Comparison of ENCODE assay signal across 8 cellular contexts in genomic region chr20:63495771-63496403, GRCh38. TPM values are rescaled to one million over a fixed set of nuclear protein-coding genes. Genes with fewer than 3 reads are reported as not detected.
DNase-seq lines count a peak whose midpoint lies in the region; ATAC-seq and TF ChIP-seq lines count a peak whose summit lies in the region.

No MANE protein-coding gene starts in this region.

- peak overlapping the region in 1 of 2 donors; percentile 43 for H3K4me3 ChIP-seq in CD4-positive, alpha-beta memory T cell (ENCODE audit: low read length in 2 of 2)

- H3K4me1 ChIP-seq in CD4-positive, alpha-beta memory T cell (ENCODE audit: insufficient read depth, low read length), result peaks cover 18% of the 10 kb centered on the region

- no peak overlapping the region for H3K27ac Mint-ChIP-seq in CD4-positive, alpha-beta memory T cell
- H3K27ac Mint-ChIP-seq in IgD-negative memory B cell, result peak overlapping the region in 1 of 3 donors; percentile 56
- H3K27ac Mint-ChIP-seq in WTC11, result no peak overlapping the region

- no peaks in the 10 kb centered on the region for H3K36me3 Mint-ChIP-seq in CD4-positive, alpha-beta memory T cell
- H3K36me3 Mint-ChIP-seq in IgD-negative memory B cell, result no peaks in the 10 kb centered on the region
- H3K36me3 Mint-ChIP-seq in WTC11, result peaks cover 16% of the 10 kb centered on the region

- H3K9me3 ChIP-seq in CD4-positive, alpha-beta memory T cell (ENCODE audit: control insufficient read depth in 1 of 2, low read length in 2 of 2), result no peaks in the 10 kb centered on the region

- TF ChIP-seq CTCF in WTC11 (IDR thresholded peaks at IDR 0.05), result peak; percentile 97

- peaks cover 0 to 5% (median 0%) of the 10 kb centered on the region in 8 donors for H3K9me3 Mint-ChIP-seq in CD4-positive, alpha-beta memory T cell
- H3K9me3 Mint-ChIP-seq in IgD-negative memory B cell (no peaks in the 10 kb centered on the region), WTC11 (peaks cover 9% of the 10 kb centered on the region)

- peaks cover 12% of the 10 kb centered on the region for H3K27me3 ChIP-seq in CD4-positive, alpha-beta memory T cell (ENCODE audit: insufficient read depth, low read length)

- no peaks in the 10 kb centered on the region for H3K36me3 ChIP-seq in CD4-positive, alpha-beta memory T cell (ENCODE audit: insufficient read depth, low read length)

- H3K4me3 Mint-ChIP-seq in CD4-positive, alpha-beta memory T cell, result peak overlapping the region in 7 of 8 donors; percentile 48 to 83 (median 71)
- H3K4me3 Mint-ChIP-seq in IgD-negative memory B cell, result peak overlapping the region in 3 of 4 donors; percentile 37 to 77 (median 45)
- peak overlapping the region; percentile 52 for H3K4me3 Mint-ChIP-seq in WTC11

- CTCF ChIA-PET in CD4-positive, alpha-beta memory T cell (lab: Charles Lee; ENCODE audit: partially characterized antibody), result interaction anchor here (0.7 to 2.3 kb wide), 13 partner anchors 9 to 1308 kb away, joined by 3 to 21 read pairs (median 4); partner anchors contain the start of genes PPDPF, PTK6, SAMD10 and TPD52L2
- CTCF ChIA-PET in WTC11 (lab: Charles Lee), result interaction anchor here (0.6 to 3.4 kb wide), 57 partner anchors 9 to 833 kb away, joined by 3 to 50 read pairs (median 6); partner anchors contain the start of genes COL20A1, HELZ2, KCNQ2 and PPDPF

- POLR2A ChIA-PET in CD4-positive, alpha-beta memory T cell (lab: Charles Lee; ENCODE audit: partially characterized antibody), result interaction anchor here (0.6 to 2.6 kb wide), 5 partner anchors 24 to 369 kb away, joined by 3 to 27 read pairs (median 5); partner anchors contain the start of genes HELZ2, PPDPF, PTK6 and TPD52L2
- POLR2A ChIA-PET in WTC11 (lab: Charles Lee), result interaction anchor here (0.8 kb wide), 1 partner anchor 584 kb away, joined by 3 read pairs; the partner anchor contains the start of gene OPRL1

- peaks cover 1 to 8% (median 3%) of the 10 kb centered on the region in 4 donors for H3K4me1 Mint-ChIP-seq in CD4-positive, alpha-beta memory T cell
- H3K4me1 Mint-ChIP-seq in IgD-negative memory B cell, result peaks cover 0 to 1% (median 0%) of the 10 kb centered on the region in 3 donors
- H3K4me1 Mint-ChIP-seq in WTC11, result peaks cover 7% of the 10 kb centered on the region

- DNase-seq in CD4-positive, alpha-beta memory T cell, result peak; percentile 63 to 72 (median 68)
- DNase-seq in WTC11 (ENCODE audit: low spot score), result peak; percentile 87
- peak; percentile 64 to 75 for DNase-seq in T47D (ENCODE audit: low read depth in 1 of 2, low spot score in 1 of 2)
- peak; percentile 28 for DNase-seq in iris pigment epithelial cell (ENCODE audit: low read depth)
- peak; percentile 84 for DNase-seq in stimulated activated CD4-positive, alpha-beta T cell treated with anti-CD3 and anti-CD28 coated beads, Interleukin-2, amount 100 ng/mL, for 24 hours

- in situ Hi-C loops in T47D (cut with HindIII; ENCODE audit: low pct_unique_long_range_greater_than_20kb, low sequenced_read_pairs), result no loop called here

- peaks cover 5 to 9% of the 10 kb centered on the region in 2 donors for H3K27me3 Mint-ChIP-seq in CD4-positive, alpha-beta memory T cell
- H3K27me3 Mint-ChIP-seq in IgD-negative memory B cell (peaks cover 11% of the 10 kb centered on the region), WTC11 (ENCODE audit: low read depth) (peaks cover 37% of the 10 kb centered on the region)

- ATAC-seq in WTC11 (peak; percentile 61), GM18511 (IDR thresholded peaks at IDR 0.05; ENCODE audit: unreplicated experiment) (no peak), GM18873 (IDR thresholded peaks at IDR 0.05; ENCODE audit: low FRiP score, unreplicated experiment) (no peak)

- intact Hi-C loops in CD4-positive, alpha-beta memory T cell (cut with micrococcal nuclease), result loop anchor here (1.0 to 5.0 kb wide), 4 partner anchors 24 to 699 kb away; partner anchors contain the start of genes MRGBP and PPDPF

- H3K27ac ChIP-seq in CD4-positive, alpha-beta memory T cell (ENCODE audit: low read depth, low read length), result no peak overlapping the region

TF ChIP-seq in WTC11, 78 proteins besides CTCF, POLR2A, EP300 and RAD21:
- TF ChIP-seq FOXP1 (CRISPR knock-in tag; IDR thresholded peaks at IDR 0.05; ENCODE audit: borderline replicate concordance), result peak; percentile 53; the same call in 1 of the 2 replicates
- no peak for TF ChIP-seq ZNF512 (CRISPR knock-in tag; IDR thresholded peaks at IDR 0.05; ENCODE audit: borderline replicate concordance)
- no peak for TF ChIP-seq KAT7 (CRISPR knock-in tag; IDR thresholded peaks at IDR 0.05; ENCODE audit: borderline replicate concordance)
- 0 out of 2 replicates have a peak, but pooled peaks have one; percentile 51 for TF ChIP-seq ZNF281 (CRISPR knock-in tag; IDR thresholded peaks at IDR 0.05)
TF ChIP-seq in WTC11: peak in this region for 2.

RNA-seq across cellular contexts. Expression of gene EEF1A2, which starts 3.0 kb away (rescaled TPM):
- under 1 TPM; 0.36 to 0.81 TPM for total RNA-seq in CD4-positive, alpha-beta memory T cell
- not detected for polyA plus RNA-seq in CD4-positive, alpha-beta memory T cell
- not detected for polyA plus RNA-seq in IgD-negative memory B cell
- total RNA-seq in WTC11 (2021), result 26.0 to 35.7 TPM (median 34.9 TPM) in 3 replicates

RNA-seq across cellular contexts. Expression of gene KCNQ2, which starts 23.4 kb away (rescaled TPM):
- total RNA-seq in CD4-positive, alpha-beta memory T cell, result not detected
- not detected for polyA plus RNA-seq in CD4-positive, alpha-beta memory T cell
- 0.29 TPM for polyA plus RNA-seq in IgD-negative memory B cell
- total RNA-seq in WTC11 (2021), result 99.8 to 112 TPM (median 108 TPM) in 3 replicates

RNA-seq across cellular contexts. Expression of gene PPDPF, which starts 24.7 kb away (rescaled TPM):
- total RNA-seq in CD4-positive, alpha-beta memory T cell, result 100 to 1,000 TPM; 208 to 229 TPM
- 100 to 1,000 TPM in 1 of 2 donors, 10 to 100 TPM in 1; 29.4 to 152 TPM for polyA plus RNA-seq in CD4-positive, alpha-beta memory T cell
- 198 TPM for polyA plus RNA-seq in IgD-negative memory B cell
- 170 to 210 TPM (median 205 TPM) in 3 replicates for total RNA-seq in WTC11 (2021)

RNA-seq across cellular contexts. Expression of gene PTK6, which starts 41.3 kb away (rescaled TPM):
- not detected for total RNA-seq in CD4-positive, alpha-beta memory T cell
- under 1 TPM; 0.31 to 0.59 TPM for polyA plus RNA-seq in CD4-positive, alpha-beta memory T cell
- 1.3 TPM for polyA plus RNA-seq in IgD-negative memory B cell
- total RNA-seq in WTC11 (2021), result 0.22 to 0.53 TPM (median 0.32 TPM) in 3 replicates

RNA-seq across cellular contexts. Expression of gene SRMS, which starts 51.7 kb away (rescaled TPM):
- total RNA-seq in CD4-positive, alpha-beta memory T cell, result not detected
- not detected for polyA plus RNA-seq in CD4-positive, alpha-beta memory T cell
- 0.43 TPM for polyA plus RNA-seq in IgD-negative memory B cell
- 0.21 to 0.46 TPM (median 0.26 TPM) in 3 replicates for total RNA-seq in WTC11 (2021)

Comparison
In these comparisons a context has a peak if more than half of its experiments do, and no peak if none do; other contexts are left out.
1. DNase-seq: peak in every context shown above with its lines; median percentile 87 in WTC11; 84 in stimulated activated CD4-positive, alpha-beta T cell treated with anti-CD3 and anti-CD28 coated beads, Interleukin-2, amount 100 ng/mL, for 24 hours; 70 in T47D; 68 in CD4-positive, alpha-beta memory T cell; 28 in iris pigment epithelial cell.
2. RNA of gene EEF1A2, which starts 3.0 kb away (total RNA-seq): 26.0 to 35.7 TPM in WTC11; 0.36 to 0.81 TPM in CD4-positive, alpha-beta memory T cell; every median in the first group is over 10 times any median in the second.
3. RNA of gene KCNQ2, which starts 23.4 kb away (total RNA-seq): 99.8 to 112 TPM in WTC11; not detected in CD4-positive, alpha-beta memory T cell; every median in the first group is over 10 times any median in the second.
4. Peak in every context shown above with its lines, with median percentiles within 50 percentile points of each other: H3K4me3 Mint-ChIP-seq.